ENCODE assay signal across 9 cellular contexts in the genomic region with DNA sequence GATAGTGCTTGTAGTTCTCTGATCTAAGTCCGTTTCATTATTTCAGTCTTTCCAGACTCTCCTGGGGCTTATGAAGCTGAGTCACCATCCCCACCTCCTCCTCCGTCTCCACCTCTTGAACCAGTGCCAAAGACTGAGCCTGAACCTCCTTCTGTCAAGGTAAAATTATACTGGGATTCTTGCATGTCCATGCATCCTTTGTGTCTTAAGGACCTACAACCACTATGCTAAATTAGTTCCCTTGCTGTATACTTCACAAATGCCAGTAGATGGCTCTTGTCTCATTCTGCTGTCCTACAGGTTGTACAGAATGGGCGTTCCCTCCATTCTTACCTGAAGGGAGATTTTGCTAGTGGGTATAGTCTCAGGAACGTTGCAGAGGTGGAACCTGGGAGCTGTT. TPM values are rescaled to one million over a fixed set of nuclear protein-coding genes. Genes with fewer than 3 reads are reported as not detected.
DNase-seq lines count a peak whose midpoint lies in the region; FAIRE-seq and TF ChIP-seq lines count a peak whose summit lies in the region.
"Had no signal": no experiment of that assay in that cellular context is flagged by ENCODE, and none has a peak within 500 bp of the region (broad histone marks: within the 10 kb centered on the region; RNA-seq: fewer than 3 reads in every experiment).

No MANE protein-coding gene starts in this region.

- H3K9me3 Mint-ChIP-seq in activated CD4-positive, alpha-beta T cell treated with anti-CD3 and anti-CD28 coated beads, Interleukin-2, amount 10 ng/mL, durations not matched to agents 24 days and 14 days, result peaks cover 8% of the 10 kb centered on the region

- H3K27me3 Mint-ChIP-seq in activated CD4-positive, alpha-beta T cell treated with anti-CD3 and anti-CD28 coated beads, Interleukin-2, amount 10 ng/mL, durations not matched to agents 24 days and 14 days, result no peaks in the 10 kb centered on the region

- H3K4me3 ChIP-seq in right atrium auricular region, result no peak overlapping the region
- H3K4me3 ChIP-seq: BLaER1 had no signal

- DNase-seq in NCI-H2171 treated with DMSO at 0.1 percent for 48 hours (lab: John Stamatoyannopoulos, UW) (peak; percentile 67), NCI-H2171 (lab: John Stamatoyannopoulos, UW) (no peak), SW480 (ENCODE audit: low spot score) (peak; percentile 46), right atrium auricular region (ENCODE audit: low spot score) (no peak), urothelium cell line (ENCODE audit: low spot score) (peak; percentile 52), putamen (ENCODE audit: low spot score) (no peak), activated gamma-delta T cell treated with Interleukin-2 at 50 U/mL for 16 hours (no peak)
- no peak for DNase-seq in activated CD4-positive, alpha-beta T cell treated with anti-CD3 and anti-CD28 coated beads, Interleukin-2, amount 10 ng/mL, durations not matched to agents 24 days and 14 days

- no peak overlapping the region for H3K4me3 Mint-ChIP-seq in activated CD4-positive, alpha-beta T cell treated with anti-CD3 and anti-CD28 coated beads, Interleukin-2, amount 10 ng/mL, durations not matched to agents 24 days and 14 days

- FAIRE-seq in urothelium cell line (lab: Jason Lieb, UNC), result no peak

- no peak overlapping the region for H3K27ac Mint-ChIP-seq in activated CD4-positive, alpha-beta T cell treated with anti-CD3 and anti-CD28 coated beads, Interleukin-2, amount 10 ng/mL, durations not matched to agents 24 days and 14 days

- H3K36me3 ChIP-seq in right atrium auricular region, result peaks cover 3% of the 10 kb centered on the region

- peak; percentile 15 to 55 for TF ChIP-seq CTCF in right atrium auricular region (IDR thresholded peaks at IDR 0.05)

- H3K36me3 Mint-ChIP-seq in activated CD4-positive, alpha-beta T cell treated with anti-CD3 and anti-CD28 coated beads, Interleukin-2, amount 10 ng/mL, durations not matched to agents 24 days and 14 days (ENCODE audit: low read depth), result peaks cover 78% of the 10 kb centered on the region

- no peaks in the 10 kb centered on the region for H3K4me1 ChIP-seq in right atrium auricular region
- H3K4me1 ChIP-seq: BLaER1 had no signal

- H3K9me3 ChIP-seq in right atrium auricular region, result no peaks in the 10 kb centered on the region
- H3K9me3 ChIP-seq: BLaER1 had no signal

- H3K27ac ChIP-seq in right atrium auricular region, result no peak overlapping the region
- H3K27ac ChIP-seq: BLaER1 had no signal

- H3K4me1 Mint-ChIP-seq in activated CD4-positive, alpha-beta T cell treated with anti-CD3 and anti-CD28 coated beads, Interleukin-2, amount 10 ng/mL, durations not matched to agents 24 days and 14 days, result peaks cover 18% of the 10 kb centered on the region

- intact Hi-C loops in activated CD4-positive, alpha-beta T cell treated with anti-CD3 and anti-CD28 coated beads, Interleukin-2, amount 10 ng/mL, durations not matched to agents 24 days and 14 days (cut with micrococcal nuclease), result no loop called here

- no peaks in the 10 kb centered on the region for H3K27me3 ChIP-seq in right atrium auricular region
- H3K27me3 ChIP-seq: BLaER1 had no signal

RNA-seq across cellular contexts. Expression of gene POLD3, which starts 42.2 kb away (rescaled TPM):
- 1 to 10 TPM; 4.6 to 7.0 TPM for total RNA-seq in right atrium auricular region
- 53.5 and 53.6 TPM in 2 replicates for total RNA-seq in activated CD4-positive, alpha-beta T cell treated with anti-CD3 and anti-CD28 coated beads, Interleukin-2, amount 10 ng/mL, durations not matched to agents 24 days and 14 days

Comparison
In these comparisons a context has a peak if more than half of its experiments do, and no peak if none do; other contexts are left out.
1. DNase-seq: peak in NCI-H2171 treated with DMSO at 0.1 percent for 48 hours (single experiment), SW480 (single experiment) and urothelium cell line (single experiment); none in NCI-H2171 (single experiment), right atrium auricular region (single experiment), putamen (single experiment), activated CD4-positive, alpha-beta T cell treated with anti-CD3 and anti-CD28 coated beads, Interleukin-2, amount 10 ng/mL, durations not matched to agents 24 days and 14 days (single experiment) and activated gamma-delta T cell treated with Interleukin-2 at 50 U/mL for 16 hours (single experiment).